In genomic region chr1:71068325-71069240, GRCh38 we compare ENCODE assay signal across 10 cellular contexts. TPM values are rescaled to one million over a fixed set of nuclear protein-coding genes. Genes with fewer than 3 reads are reported as not detected.
DNase-seq lines count a peak whose midpoint lies in the region; ATAC-seq, FAIRE-seq and TF ChIP-seq lines count a peak whose summit lies in the region.
"Had no signal": no experiment of that assay in that cellular context is flagged by ENCODE, and none has a peak within 500 bp of the region (broad histone marks: within the 10 kb centered on the region; RNA-seq: fewer than 3 reads in every experiment).

No MANE protein-coding gene starts in this region.

- H3K4me1 Mint-ChIP-seq in stimulated activated naive CD8-positive, alpha-beta T cell treated with anti-CD3 and anti-CD28 coated beads, Interleukin-15, Interleukin-2, amounts not matched to agents 100 ng/mL and 50 ng/mL, for 24 hours (ENCODE audit: low read depth): peaks cover 10% of the 10 kb centered on the region
- peaks cover 29% of the 10 kb centered on the region for H3K4me1 Mint-ChIP-seq in stimulated activated naive CD8-positive, alpha-beta T cell treated with anti-CD3 and anti-CD28 coated beads, Interleukin-15, amount 100 ng/mL, for 72 hours

- H3K9me3 ChIP-seq in sigmoid colon (no peaks in the 10 kb centered on the region), MG63 (no peaks in the 10 kb centered on the region)

- no peaks in the 10 kb centered on the region for H3K4me1 ChIP-seq in sigmoid colon

- no peak for FAIRE-seq in GM19239 (lab: Jason Lieb, UNC)

- TF ChIP-seq POLR2A in sigmoid colon (IDR thresholded peaks at IDR 0.05): no peak

- ATAC-seq in stimulated activated naive CD8-positive, alpha-beta T cell treated with anti-CD3 and anti-CD28 coated beads, Interleukin-15, Interleukin-2, amounts not matched to agents 100 U/mL and 50 U/mL, for 24 hours: no peak
- peak; percentile 62 for ATAC-seq in HG02798 (IDR thresholded peaks at IDR 0.05; ENCODE audit: poor library complexity, unreplicated experiment)
- peak; percentile 85 for ATAC-seq in stimulated activated naive CD8-positive, alpha-beta T cell treated with anti-CD3 and anti-CD28 coated beads, Interleukin-15, amount 100 ng/mL, for 72 hours

- H3K36me3 Mint-ChIP-seq in stimulated activated naive CD8-positive, alpha-beta T cell treated with anti-CD3 and anti-CD28 coated beads, Interleukin-15, Interleukin-2, amounts not matched to agents 100 ng/mL and 50 ng/mL, for 24 hours (ENCODE audit: low read depth): peaks cover 85% of the 10 kb centered on the region

- DNase-seq in stimulated activated naive CD8-positive, alpha-beta T cell treated with anti-CD3 and anti-CD28 coated beads, Interleukin-15, Interleukin-2, amounts not matched to agents 100 U/mL and 50 U/mL, for 24 hours: no peak
- peak; percentile 45 for DNase-seq in Jurkat, Clone E6-1 (ENCODE audit: low read depth, low spot score)
- DNase-seq in stimulated activated naive CD8-positive, alpha-beta T cell treated with anti-CD3 and anti-CD28 coated beads, Interleukin-15, amount 100 ng/mL, for 72 hours: no peak
- no peak for DNase-seq in sigmoid colon
- no peak for DNase-seq in GM19239 (ENCODE audit: insufficient read length, low spot score)
- no peak for DNase-seq in MG63
- DNase-seq: NCI-H345 had no signal

- intact Hi-C loops in sigmoid colon (cut with DNase I): no loop called here

- 69 to 72% methylated on average over 6 of the region's 6 CpGs for WGBS in sigmoid colon, 2 donors

- H3K4me3 ChIP-seq in Jurkat, Clone E6-1 (ENCODE audit: low read length): no peak overlapping the region
- no peak overlapping the region for H3K4me3 ChIP-seq in sigmoid colon
- no peak overlapping the region for H3K4me3 ChIP-seq in MG63

- no peaks in the 10 kb centered on the region for H3K9me3 Mint-ChIP-seq in stimulated activated naive CD8-positive, alpha-beta T cell treated with anti-CD3 and anti-CD28 coated beads, Interleukin-15, Interleukin-2, amounts not matched to agents 100 ng/mL and 50 ng/mL, for 24 hours
- no peaks in the 10 kb centered on the region for H3K9me3 Mint-ChIP-seq in stimulated activated naive CD8-positive, alpha-beta T cell treated with anti-CD3 and anti-CD28 coated beads, Interleukin-15, amount 100 ng/mL, for 72 hours
- H3K9me3 Mint-ChIP-seq: activated naive CD4-positive, alpha-beta T cell treated with anti-CD3 and anti-CD28 coated beads, Interleukin-2, amount 50 U/mL, for 72 hours had no signal

- no peak for TF ChIP-seq EP300 in sigmoid colon (IDR thresholded peaks at IDR 0.05)

- H3K27me3 ChIP-seq in sigmoid colon: no peaks in the 10 kb centered on the region
- no peaks in the 10 kb centered on the region for H3K27me3 ChIP-seq in MG63

- peak overlapping the region; percentile 52 for H3K27ac Mint-ChIP-seq in stimulated activated naive CD8-positive, alpha-beta T cell treated with anti-CD3 and anti-CD28 coated beads, Interleukin-15, Interleukin-2, amounts not matched to agents 100 ng/mL and 50 ng/mL, for 24 hours
- H3K27ac Mint-ChIP-seq in stimulated activated naive CD8-positive, alpha-beta T cell treated with anti-CD3 and anti-CD28 coated beads, Interleukin-15, amount 100 ng/mL, for 72 hours: peak overlapping the region; percentile 42 to 84

- H3K27me3 Mint-ChIP-seq in stimulated activated naive CD8-positive, alpha-beta T cell treated with anti-CD3 and anti-CD28 coated beads, Interleukin-15, Interleukin-2, amounts not matched to agents 100 ng/mL and 50 ng/mL, for 24 hours: no peaks in the 10 kb centered on the region
- H3K27me3 Mint-ChIP-seq in stimulated activated naive CD8-positive, alpha-beta T cell treated with anti-CD3 and anti-CD28 coated beads, Interleukin-15, amount 100 ng/mL, for 72 hours: no peaks in the 10 kb centered on the region

- TF ChIP-seq CTCF in sigmoid colon (IDR thresholded peaks at IDR 0.05): no peak

- peaks cover 28 to 99% (median 51%) of the 10 kb centered on the region in 4 donors for H3K36me3 ChIP-seq in sigmoid colon
- peaks cover 100% of the 10 kb centered on the region for H3K36me3 ChIP-seq in MG63

- no peak overlapping the region for H3K4me3 Mint-ChIP-seq in stimulated activated naive CD8-positive, alpha-beta T cell treated with anti-CD3 and anti-CD28 coated beads, Interleukin-15, Interleukin-2, amounts not matched to agents 100 ng/mL and 50 ng/mL, for 24 hours
- peak overlapping the region in 1 of 2 donors; percentile 12 for H3K4me3 Mint-ChIP-seq in stimulated activated naive CD8-positive, alpha-beta T cell treated with anti-CD3 and anti-CD28 coated beads, Interleukin-15, amount 100 ng/mL, for 72 hours

- H3K27ac ChIP-seq in sigmoid colon: no peak overlapping the region

RNA-seq across cellular contexts. Expression of gene ZRANB2, which starts 12.3 kb away (rescaled TPM):
- polyA plus RNA-seq in Jurkat, Clone E6-1 (2012; ENCODE audit: insufficient read depth, insufficient read length): 143 TPM
- 100 to 1,000 TPM in 1 of 4 donors, 10 to 100 TPM in 3; 63.4 to 119 (median 85.2) TPM for total RNA-seq in sigmoid colon
- polyA plus RNA-seq in sigmoid colon: 10 to 100 TPM; 18.5 to 44.3 (median 19.2) TPM
- total RNA-seq in MG63 (2014; rRNA removed; shearing (Covaris generic); ENCODE audit: low replicate concordance): 46.7 and 97.2 TPM in 2 replicates

RNA-seq across cellular contexts. Expression of gene PTGER3, which starts 21.0 kb away (rescaled TPM):
- 0.41 TPM for polyA plus RNA-seq in Jurkat, Clone E6-1 (2012; ENCODE audit: insufficient read depth, insufficient read length)
- 10 to 100 TPM; 26.8 to 52.4 (median 38.7) TPM for total RNA-seq in sigmoid colon
- polyA plus RNA-seq in sigmoid colon: 1 to 10 TPM in 1 of 3 donors, under 1 TPM in 2; 0.46 to 4.0 (median 0.60) TPM
- total RNA-seq in MG63 (2014; rRNA removed; shearing (Covaris generic); ENCODE audit: low replicate concordance): not detected in 2 replicates

Comparison
In these comparisons a context has a peak if more than half of its experiments do, and no peak if none do; other contexts are left out.
1. RNA of gene PTGER3, which starts 21.0 kb away (total RNA-seq): 26.8 to 52.4 TPM in sigmoid colon; not detected in MG63; every median in the first group is over 10 times any median in the second.